Comparison of ENCODE assay signal across 7 cellular contexts in genomic region chr6:30722025-30722279, GRCh38. TPM values are rescaled to one million over a fixed set of nuclear protein-coding genes. Genes with fewer than 3 reads are reported as not detected.
DNase-seq lines count a peak whose midpoint lies in the region; ATAC-seq and TF ChIP-seq lines count a peak whose summit lies in the region.
"Not testable (repeated sequence)": the region's sequence is repeated elsewhere in the genome, so short reads cannot be mapped to it uniquely, and the experiment has no call there.

No MANE protein-coding gene starts in this region.

- peak overlapping the region; percentile 99 for H3K4ac ChIP-seq in mesendoderm (ENCODE audit: low read depth, low read length)

- peak overlapping the region; percentile 0 for H2BK120ac ChIP-seq in mesendoderm (ENCODE audit: low read depth, low read length)

- DNase-seq in GM23338 (ENCODE audit: low spot score); PC-3; chondrocyte (ENCODE audit: low spot score); glutamatergic neuron; mesendoderm: not testable (repeated sequence)
- peak; percentile 56 for DNase-seq in activated T-cell treated with anti-CD3 and anti-CD28 coated beads, Interleukin-2, amount 50 U/mL, for 24 hours
- peak in 1 of 2 donors; percentile 49 for DNase-seq in gastrocnemius medialis

- TF ChIP-seq POLR2A in gastrocnemius medialis (IDR thresholded peaks at IDR 0.05), result not testable (repeated sequence)

- intact Hi-C loops in PC-3 (cut with micrococcal nuclease), result loop anchor here (1.0 to 10.0 kb wide), 3 partner anchors 40 to 237 kb away; partner anchors contain the start of gene HLA-E
- intact Hi-C loops in gastrocnemius medialis (cut with DNase I; ENCODE audit: low total_unique reads), result loop anchor here (1.0 kb wide), 1 partner anchor 43 kb away; no protein-coding TSS in a partner anchor

- peak overlapping the region; percentile 94 for H3K4me3 ChIP-seq in GM23338
- H3K4me3 ChIP-seq in PC-3 (ENCODE audit: low read length), result peak overlapping the region; percentile 94
- H3K4me3 ChIP-seq in mesendoderm (ENCODE audit: low read length), result peak overlapping the region; percentile 95
- peak overlapping the region; percentile 67 to 99 (median 76) for H3K4me3 ChIP-seq in gastrocnemius medialis

- peaks cover 34% of the 10 kb centered on the region for H3K36me3 ChIP-seq in GM23338 (ENCODE audit: insufficient read depth)
- peaks cover 37% of the 10 kb centered on the region for H3K36me3 ChIP-seq in PC-3 (ENCODE audit: low read depth, low read length)
- peaks cover 19% of the 10 kb centered on the region for H3K36me3 ChIP-seq in mesendoderm (ENCODE audit: control insufficient read depth, insufficient read depth, low read length)
- peaks cover 0 to 40% of the 10 kb centered on the region in 2 donors for H3K36me3 ChIP-seq in gastrocnemius medialis

- no CpG with 5 or more reads among the region's 10 CpGs for WGBS in mesendoderm (ENCODE audit: extremely low coverage, insufficient coverage, low lambda C conversion rate)

- H3K79me1 ChIP-seq in mesendoderm (ENCODE audit: low read length), result not testable (repeated sequence)

- peak overlapping the region; percentile 88 for H3K4me2 ChIP-seq in GM23338
- peak overlapping the region; percentile 91 for H3K4me2 ChIP-seq in PC-3 (ENCODE audit: low read length)
- H3K4me2 ChIP-seq in mesendoderm (ENCODE audit: low read length), result peak overlapping the region; percentile 53

- H3K27me3 Mint-ChIP-seq in GM23338 (ENCODE audit: insufficient read depth, low read depth, poor library complexity) (peaks cover 63% of the 10 kb centered on the region), glutamatergic neuron (ENCODE audit: unreplicated experiment) (peaks cover 46% of the 10 kb centered on the region)
- H3K27me3 Mint-ChIP-seq in activated T-cell treated with anti-CD3 and anti-CD28 coated beads, Interleukin-2, amount 50 U/mL, for 24 hours; chondrocyte (ENCODE audit: low read depth): not testable (repeated sequence)

- H3K56ac ChIP-seq in mesendoderm (ENCODE audit: low read length), result peak overlapping the region; percentile 98

- H3K9me3 Mint-ChIP-seq in GM23338 (peaks cover 13% of the 10 kb centered on the region; the same call in 2 of the 3 replicates), glutamatergic neuron (ENCODE audit: unreplicated experiment) (peaks cover 47% of the 10 kb centered on the region)
- not testable (repeated sequence) for H3K9me3 Mint-ChIP-seq in activated T-cell treated with anti-CD3 and anti-CD28 coated beads, Interleukin-2, amount 50 U/mL, for 24 hours; chondrocyte (ENCODE audit: low read depth)

- H3K9ac ChIP-seq in PC-3 (ENCODE audit: low read length), result peak overlapping the region; percentile 99
- H3K9ac ChIP-seq in mesendoderm (ENCODE audit: low read length), result peak overlapping the region; percentile 99

- H3K36me3 Mint-ChIP-seq in GM23338 (ENCODE audit: low read depth) (peaks cover 65% of the 10 kb centered on the region), chondrocyte (ENCODE audit: low read depth) (peaks cover 44% of the 10 kb centered on the region), glutamatergic neuron (ENCODE audit: unreplicated experiment) (peaks cover 16% of the 10 kb centered on the region)
- H3K36me3 Mint-ChIP-seq in activated T-cell treated with anti-CD3 and anti-CD28 coated beads, Interleukin-2, amount 50 U/mL, for 24 hours (ENCODE audit: low read depth), result peaks cover 84% of the 10 kb centered on the region

- H3K9me3 ChIP-seq in PC-3 (ENCODE audit: low read length); gastrocnemius medialis: not testable (repeated sequence)

- H3K4me3 Mint-ChIP-seq in GM23338 (peak overlapping the region; percentile 100), chondrocyte (ENCODE audit: unreplicated experiment) (peak overlapping the region; percentile 96), glutamatergic neuron (ENCODE audit: unreplicated experiment) (peak overlapping the region; percentile 93)
- peak overlapping the region; percentile 99 for H3K4me3 Mint-ChIP-seq in activated T-cell treated with anti-CD3 and anti-CD28 coated beads, Interleukin-2, amount 50 U/mL, for 24 hours

- not testable (repeated sequence) for H4K5ac ChIP-seq in mesendoderm (ENCODE audit: low read length)

- peaks cover 41% of the 10 kb centered on the region for H3K4me1 Mint-ChIP-seq in GM23338
- peaks cover 58% of the 10 kb centered on the region for H3K4me1 Mint-ChIP-seq in activated T-cell treated with anti-CD3 and anti-CD28 coated beads, Interleukin-2, amount 50 U/mL, for 24 hours (ENCODE audit: low read depth)
- H3K4me1 Mint-ChIP-seq in chondrocyte (ENCODE audit: low read depth), result peaks cover 63% of the 10 kb centered on the region
- peaks cover 31% of the 10 kb centered on the region for H3K4me1 Mint-ChIP-seq in glutamatergic neuron (ENCODE audit: low read depth, unreplicated experiment)

- H3K27ac Mint-ChIP-seq in GM23338 (peak overlapping the region; percentile 100), chondrocyte (ENCODE audit: unreplicated experiment) (peak overlapping the region; percentile 96), glutamatergic neuron (ENCODE audit: unreplicated experiment) (peak overlapping the region; percentile 82)
- peak overlapping the region; percentile 98 for H3K27ac Mint-ChIP-seq in activated T-cell treated with anti-CD3 and anti-CD28 coated beads, Interleukin-2, amount 50 U/mL, for 24 hours

- H3K23ac ChIP-seq in mesendoderm (ENCODE audit: low read length), result peak overlapping the region; percentile 29

- in situ Hi-C loops in gastrocnemius medialis (cut with MboI; ENCODE audit: low sequenced_read_pairs in 4 of 4), result loop anchor here (5.0 kb wide), 2 partner anchors 40 to 45 kb away; no protein-coding TSS in a partner anchor

- H3K27me3 ChIP-seq in GM23338 (ENCODE audit: insufficient read depth); PC-3 (ENCODE audit: low read length); mesendoderm (ENCODE audit: insufficient read depth, low read length, poor library complexity); gastrocnemius medialis: not testable (repeated sequence)

- H3F3A ChIP-seq in GM23338 (replicated peaks; ENCODE audit: low read depth), result peaks cover 59% of the 10 kb centered on the region
- H3F3A ChIP-seq in PC-3 (ENCODE audit: low read length, unreplicated experiment), result peaks cover 24% of the 10 kb centered on the region

- peak overlapping the region; percentile 96 for H3K27ac ChIP-seq in GM23338 (ENCODE audit: low read depth)
- H3K27ac ChIP-seq in PC-3 (ENCODE audit: low read length), result peak overlapping the region; percentile 90
- H3K27ac ChIP-seq in mesendoderm (ENCODE audit: low read depth, low read length), result peak overlapping the region; percentile 88
- peak overlapping the region; percentile 94 to 99 (median 97) for H3K27ac ChIP-seq in gastrocnemius medialis

- not testable (repeated sequence) for H2AK5ac ChIP-seq in mesendoderm (ENCODE audit: low read length)

- H3K79me2 ChIP-seq in GM23338 (replicated peaks; ENCODE audit: insufficient read depth) (peaks cover 46% of the 10 kb centered on the region), PC-3 (ENCODE audit: low read length) (peaks cover 72% of the 10 kb centered on the region), mesendoderm (ENCODE audit: control insufficient read depth, insufficient read depth, low read length) (peaks cover 37% of the 10 kb centered on the region)

- not testable (repeated sequence) for H2BK5ac ChIP-seq in mesendoderm (ENCODE audit: low read length)

- CTCF ChIA-PET in PC-3 (lab: Charles Lee), result interaction anchor here (0.6 to 1.4 kb wide), 3 partner anchors 39 to 98 kb away, joined by 3 to 7 read pairs (median 3); no protein-coding TSS in a partner anchor

- not testable (repeated sequence) for H4K8ac ChIP-seq in mesendoderm (ENCODE audit: low read depth, low read length)

- not testable (repeated sequence) for H3K4me1 ChIP-seq in GM23338 (ENCODE audit: insufficient read depth); mesendoderm (ENCODE audit: control insufficient read depth, low read depth, low read length)
- H3K4me1 ChIP-seq in PC-3 (ENCODE audit: insufficient read depth, low read length) (peaks cover 30% of the 10 kb centered on the region), gastrocnemius medialis (peaks cover 26% of the 10 kb centered on the region in 2 donors)

- H3K18ac ChIP-seq in mesendoderm (ENCODE audit: low read length), result peak overlapping the region; percentile 97

- ATAC-seq in GM23338, PC-3, gastrocnemius medialis: not testable (repeated sequence)

- not testable (repeated sequence) for H2BK15ac ChIP-seq in mesendoderm (replicated peaks; ENCODE audit: low read depth)

- not testable (repeated sequence) for H2AFZ ChIP-seq in GM23338; PC-3 (ENCODE audit: low read length)

- TF ChIP-seq CTCF in GM23338 (conservative IDR thresholded peaks at IDR 0.05; ENCODE audit: low read depth in 2 of 2); PC-3 (conservative IDR thresholded peaks at IDR 0.05; ENCODE audit: low read depth, low read length); chondrocyte (IDR thresholded peaks at IDR 0.05); glutamatergic neuron (IDR thresholded peaks at IDR 0.05; ENCODE audit: partially characterized antibody, unreplicated experiment); gastrocnemius medialis (IDR thresholded peaks at IDR 0.05 in 4 of 5, conservative IDR thresholded peaks at IDR 0.05 in 1 of 5): not testable (repeated sequence)

- POLR2A ChIA-PET in PC-3 (lab: Charles Lee; ENCODE audit: unreplicated experiment), result not testable (repeated sequence)

- H4K20me1 ChIP-seq in GM23338 (replicated peaks; ENCODE audit: insufficient read depth), result peaks cover 31% of the 10 kb centered on the region
- H4K20me1 ChIP-seq in PC-3 (ENCODE audit: low read length), result peaks cover 32% of the 10 kb centered on the region

- BruUV-seq in PC-3 (replicated peaks; lab: Mats Ljungman, UMichigan), result not testable (repeated sequence)

- H3K9me2 ChIP-seq in GM23338 (ENCODE audit: insufficient read depth); PC-3 (replicated peaks; ENCODE audit: low read length): not testable (repeated sequence)

RNA-seq across cellular contexts. Expression of gene TUBB, which starts 1.8 kb away (rescaled TPM):
- total RNA-seq in GM23338 (2014; rRNA removed; shearing (Covaris generic)), result 1,591 and 1,704 TPM in 2 replicates
- 1,041 and 1,059 TPM in 2 replicates for polyA plus RNA-seq in GM23338 (2016; fragmentation: Nextera tagmentation; extraction: Ambion mirVana)
- total RNA-seq in PC-3 (2014; rRNA removed), result 1,245 and 1,398 TPM in 2 replicates
- total RNA-seq in chondrocyte, result 681 to 975 TPM (median 692 TPM) in 3 replicates
- 2,264 TPM for total RNA-seq in glutamatergic neuron (ENCODE audit: unreplicated experiment)
- polyA plus RNA-seq in mesendoderm (2013, experiment 1 of 2), result 1,956 TPM
- 1,954 TPM for polyA plus RNA-seq in mesendoderm (2013, experiment 2 of 2)
- 100 to 1,000 TPM in 3 of 4 donors, 10 to 100 TPM in 1; 79.7 to 294 (median 193) TPM for total RNA-seq in gastrocnemius medialis

RNA-seq across cellular contexts. Expression of gene MDC1, which starts 4.9 kb away (rescaled TPM):
- total RNA-seq in GM23338 (2014; rRNA removed; shearing (Covaris generic)), result 28.9 and 32.7 TPM in 2 replicates
- 17.2 and 19.7 TPM in 2 replicates for polyA plus RNA-seq in GM23338 (2016; fragmentation: Nextera tagmentation; extraction: Ambion mirVana)
- total RNA-seq in PC-3 (2014; rRNA removed), result 19.6 and 24.9 TPM in 2 replicates
- total RNA-seq in chondrocyte, result 25.5 to 33.5 TPM (median 33.1 TPM) in 3 replicates
- total RNA-seq in glutamatergic neuron (ENCODE audit: unreplicated experiment), result 50.4 TPM
- polyA plus RNA-seq in mesendoderm (2013, experiment 1 of 2), result 30.4 TPM
- 29.4 TPM for polyA plus RNA-seq in mesendoderm (2013, experiment 2 of 2)
- total RNA-seq in gastrocnemius medialis, result 1 to 10 TPM; 3.6 to 8.9 (median 6.2) TPM

RNA-seq across cellular contexts. Expression of gene FLOT1, which starts 20.5 kb away (rescaled TPM):
- 70.4 and 94.5 TPM in 2 replicates for total RNA-seq in GM23338 (2014; rRNA removed; shearing (Covaris generic))
- 72.2 and 75.1 TPM in 2 replicates for polyA plus RNA-seq in GM23338 (2016; fragmentation: Nextera tagmentation; extraction: Ambion mirVana)
- total RNA-seq in PC-3 (2014; rRNA removed), result 305 and 401 TPM in 2 replicates
- total RNA-seq in chondrocyte, result 66.8 to 72.7 TPM (median 69.1 TPM) in 3 replicates
- total RNA-seq in glutamatergic neuron (ENCODE audit: unreplicated experiment), result 191 TPM
- polyA plus RNA-seq in mesendoderm (2013, experiment 1 of 2), result 70.7 TPM
- polyA plus RNA-seq in mesendoderm (2013, experiment 2 of 2), result 68.2 TPM
- total RNA-seq in gastrocnemius medialis, result 100 to 1,000 TPM in 3 of 4 donors, 10 to 100 TPM in 1; 96.9 to 127 (median 117) TPM

RNA-seq across cellular contexts. Expression of gene IER3, which starts 22.4 kb away (rescaled TPM):
- 14.1 and 19.9 TPM in 2 replicates for total RNA-seq in GM23338 (2014; rRNA removed; shearing (Covaris generic))
- polyA plus RNA-seq in GM23338 (2016; fragmentation: Nextera tagmentation; extraction: Ambion mirVana), result 21.2 and 23.3 TPM in 2 replicates
- 1,173 and 1,198 TPM in 2 replicates for total RNA-seq in PC-3 (2014; rRNA removed)
- total RNA-seq in chondrocyte, result 332 to 354 TPM (median 333 TPM) in 3 replicates
- 13.5 TPM for total RNA-seq in glutamatergic neuron (ENCODE audit: unreplicated experiment)
- polyA plus RNA-seq in mesendoderm (2013, experiment 1 of 2), result 285 TPM
- 254 TPM for polyA plus RNA-seq in mesendoderm (2013, experiment 2 of 2)
- 1 to 10 TPM in 3 of 4 donors, under 1 TPM in 1; 0.24 to 2.0 (median 1.4) TPM for total RNA-seq in gastrocnemius medialis

RNA-seq across cellular contexts. Expression of gene NRM, which starts 31.2 kb away (rescaled TPM):
- total RNA-seq in GM23338 (2014; rRNA removed; shearing (Covaris generic)), result 11.3 and 13.8 TPM in 2 replicates
- polyA plus RNA-seq in GM23338 (2016; fragmentation: Nextera tagmentation; extraction: Ambion mirVana), result 29.7 and 33.8 TPM in 2 replicates
- total RNA-seq in PC-3 (2014; rRNA removed) (8.5 and 14.8 TPM in 2 replicates), chondrocyte (18.6 to 26.3 TPM (median 20.0 TPM) in 3 replicates), glutamatergic neuron (ENCODE audit: unreplicated experiment) (52.2 TPM), gastrocnemius medialis (1 to 10 TPM in 3 of 4 donors, under 1 TPM in 1; 0.32 to 2.0 (median 1.4) TPM)
- 49.8 TPM for polyA plus RNA-seq in mesendoderm (2013, experiment 1 of 2)
- 49.7 TPM for polyA plus RNA-seq in mesendoderm (2013, experiment 2 of 2)
